ENCODE assay signal across 6 cellular contexts in genomic region chr7:67475293-67475692, GRCh38.
"Had no signal": no experiment of that assay in that cellular context is flagged by ENCODE, and none has a peak within 500 bp of the region (broad histone marks: within the 10 kb centered on the region; RNA-seq: fewer than 3 reads in every experiment).

No MANE protein-coding gene starts in this region.

- H2AFZ ChIP-seq: GM23338 had no signal

- H3K27ac ChIP-seq: HL-60 had no signal

- H3K9me3 ChIP-seq: HAP-1 had no signal

- H3K4me1 ChIP-seq: HAP-1 had no signal

- H3K36me3 ChIP-seq: HAP-1 had no signal

- ATAC-seq: GM23338, HCT116 had no signal

- DNase-seq: H7, KG1 had no signal

- H3K4me3 ChIP-seq: GM23338, HAP-1 had no signal

- H3K4me2 ChIP-seq: GM23338 had no signal
